ENCODE assay signal across 25 cellular contexts in genomic region chr11:125279680-125280079, GRCh38.
DNase-seq lines count a peak whose midpoint lies in the region; ATAC-seq, FAIRE-seq and TF ChIP-seq lines count a peak whose summit lies in the region.
"Had no signal": no experiment of that assay in that cellular context is flagged by ENCODE, and none has a peak within 500 bp of the region (broad histone marks: within the 10 kb centered on the region; RNA-seq: fewer than 3 reads in every experiment).

No MANE protein-coding gene starts in this region.

- H3K4me2 ChIP-seq in HepG2 (ENCODE audit: low read depth, low read length) (no peak overlapping the region), smooth muscle cell (no peak overlapping the region)

- FAIRE-seq in HepG2 (lab: Jason Lieb, UNC): no peak
- FAIRE-seq: A204.1, GM12892, GM18507 had no signal

- in situ Hi-C loops in HepG2 (cut with HindIII; ENCODE audit: extremely low pct_ligation_motif_present, low pct_unique_long_range_greater_than_20kb): no loop called here

- H3K27me3 ChIP-seq in HepG2 (ENCODE audit: control insufficient read depth in 1 of 2, insufficient read depth in 2 of 2, low read length in 2 of 2) (peaks cover 0 to 31% of the 10 kb centered on the region in 2 experiments; a peak in 2 of 5 replicates), right lobe of liver (no peaks in the 10 kb centered on the region), dorsolateral prefrontal cortex (no peaks in the 10 kb centered on the region), smooth muscle cell (ENCODE audit: low read depth) (no peaks in the 10 kb centered on the region)

- H4K20me1 ChIP-seq in HepG2 (ENCODE audit: insufficient read depth, low read length): no peaks in the 10 kb centered on the region
- H4K20me1 ChIP-seq in smooth muscle cell (ENCODE audit: low read depth): no peaks in the 10 kb centered on the region

- no peaks in the 10 kb centered on the region; the same call in 1 of the 2 replicates for H3K4me1 ChIP-seq in HepG2 (ENCODE audit: insufficient read depth, low read length)
- H3K4me1 ChIP-seq in right lobe of liver: peaks cover 0 to 9% (median 0%) of the 10 kb centered on the region in 4 donors
- peaks cover 17% of the 10 kb centered on the region for H3K4me1 ChIP-seq in smooth muscle cell (ENCODE audit: low read depth)
- H3K4me1 ChIP-seq: BE2C had no signal

- BruUV-seq in HepG2 (replicated peaks; lab: Mats Ljungman, UMichigan): no TSS peak

- H3K4me3 ChIP-seq in HepG2 (replicated peaks in 1 of 3; ENCODE audit: insufficient read depth in 1 of 3, low read depth in 2 of 3, low read length in 3 of 3): no peak overlapping the region
- no peak overlapping the region for H3K4me3 ChIP-seq in right lobe of liver
- no peak overlapping the region for H3K4me3 ChIP-seq in dorsolateral prefrontal cortex
- H3K4me3 ChIP-seq in smooth muscle cell: no peak overlapping the region

- DNase-seq in HepG2 (ENCODE audit: low spot score) (no peak), right lobe of liver (no peak), NCI-H69 (lab: John Stamatoyannopoulos, UW) (peak; percentile 14), dorsolateral prefrontal cortex (no peak), smooth muscle cell (lab: John Stamatoyannopoulos, UW; ENCODE audit: unreplicated experiment) (no peak)
- DNase-seq: ACHN; BE2C; C1 segment of cervical spinal cord; CD4-positive, CD25-positive, alpha-beta regulatory T cell; CD8-positive, alpha-beta memory T cell; COR-L47; DMS 273 treated with DMSO at 0.1 percent for 48 hours; DMS79; GDM1; GOT3; H7; HFFc6; IMR-90 had no signal

- intact Hi-C loops in HepG2 (cut with micrococcal nuclease; ENCODE audit: unreplicated experiment): no loop called here
- intact Hi-C loops in right lobe of liver (cut with DNase I): no loop called here
- intact Hi-C loops in dorsolateral prefrontal cortex (cut with DNase I): no loop called here

- H3K9me3 ChIP-seq in HepG2 (ENCODE audit: low read length) (no peaks in the 10 kb centered on the region), right lobe of liver (no peaks in the 10 kb centered on the region), smooth muscle cell (replicated peaks; ENCODE audit: low read depth) (no peaks in the 10 kb centered on the region)
- H3K9me3 ChIP-seq: BE2C had no signal

- TF ChIP-seq POLR2A in HepG2 (IDR thresholded peaks at IDR 0.05; ENCODE audit: insufficient read depth in 1 of 2, low read depth in 2 of 2, low read length in 2 of 2): no peak
- TF ChIP-seq POLR2A in right lobe of liver (IDR thresholded peaks at IDR 0.05): no peak

- H3K36me3 ChIP-seq in HepG2 (replicated peaks in 1 of 2; ENCODE audit: control insufficient read depth in 1 of 2, insufficient read depth in 2 of 2, low read length in 2 of 2) (no peaks in the 10 kb centered on the region), right lobe of liver (no peaks in the 10 kb centered on the region), smooth muscle cell (ENCODE audit: low read depth) (no peaks in the 10 kb centered on the region)
- H3K36me3 ChIP-seq: BE2C had no signal

- H3K79me2 ChIP-seq in HepG2 (ENCODE audit: insufficient read depth, low read length): no peaks in the 10 kb centered on the region
- H3K79me2 ChIP-seq in smooth muscle cell (ENCODE audit: low read depth): peaks cover 14% of the 10 kb centered on the region

- ATAC-seq in HepG2 (no peak), right lobe of liver (no peak), GM21423 (IDR thresholded peaks at IDR 0.05; ENCODE audit: unreplicated experiment) (no peak), GM18870 (IDR thresholded peaks at IDR 0.05; ENCODE audit: unreplicated experiment) (no peak)
- ATAC-seq: HCT116 had no signal

- H3K27ac ChIP-seq in HepG2 (ENCODE audit: extremely low read length, insufficient read depth, low read length) (no peak overlapping the region), right lobe of liver (no peak overlapping the region), dorsolateral prefrontal cortex (peak overlapping the region in 38 of 59 donors; percentile 5 to 82 (median 60)), smooth muscle cell (ENCODE audit: low read depth) (no peak overlapping the region)
- H3K27ac ChIP-seq: HL-60 had no signal

- TF ChIP-seq EP300 in HepG2 (IDR thresholded peaks at IDR 0.05; ENCODE audit: low read depth in 2 of 2, low read length in 2 of 2) (no peak), HepG2 (CRISPR knock-in tag; IDR thresholded peaks at IDR 0.05; ENCODE audit: borderline replicate concordance) (no peak)

- TF ChIP-seq CTCF in HepG2 (CRISPR knock-in tag; IDR thresholded peaks at IDR 0.05): no peak
- no peak for TF ChIP-seq CTCF in right lobe of liver (IDR thresholded peaks at IDR 0.05)
- TF ChIP-seq CTCF in dorsolateral prefrontal cortex (IDR thresholded peaks at IDR 0.05 in 54 of 56, conservative IDR thresholded peaks at IDR 0.05 in 2 of 56; ENCODE audit: low read depth in 1 of 56, partially characterized antibody in 56 of 56): no peak
- TF ChIP-seq CTCF in smooth muscle cell (IDR thresholded peaks at IDR 0.05; ENCODE audit: borderline replicate concordance, insufficient read depth, poor library complexity, severe bottlenecking): no peak

- POLR2A ChIA-PET in HepG2 (lab: Yijun Ruan, JAX): no interaction called here

- H3F3A ChIP-seq in smooth muscle cell (ENCODE audit: low read depth): peaks cover 9% of the 10 kb centered on the region

- CTCF ChIA-PET in HepG2 (lab: Yijun Ruan, JAX; ENCODE audit: low intra/inter-chr PET ratio, low total read pairs): no interaction called here

- 23% methylated on average over 2 of the region's 2 CpGs for WGBS in HepG2 (ENCODE audit: low lambda C conversion rate)
- WGBS in right lobe of liver (ENCODE audit: insufficient coverage, low coverage, low lambda C conversion rate, missing lambda C conversion rate): 74% methylated on average over 2 of the region's 2 CpGs
- 95% methylated on average over 2 of the region's 2 CpGs for WGBS in smooth muscle cell (ENCODE audit: low lambda C conversion rate)

- H3K9ac ChIP-seq in HepG2 (ENCODE audit: insufficient read depth, low read depth, low read length) (no peak overlapping the region), smooth muscle cell (ENCODE audit: low read depth) (no peak overlapping the region)

- H2AFZ ChIP-seq in HepG2 (ENCODE audit: low read length): no peak overlapping the region
- H2AFZ ChIP-seq in smooth muscle cell (ENCODE audit: low read depth): no peak overlapping the region

- TF ChIP-seq RAD21 in HepG2 (CRISPR knock-in tag; IDR thresholded peaks at IDR 0.05): no peak

TF ChIP-seq in HepG2, 621 proteins besides CTCF, POLR2A, EP300 and RAD21:
- peak; percentile 13; the same call in 1 of the 2 replicates for TF ChIP-seq RFX1 (IDR thresholded peaks at IDR 0.05)
- TF ChIP-seq ZBTB4 (CRISPR knock-in tag; IDR thresholded peaks at IDR 0.05; ENCODE audit: borderline replicate concordance): no peak

Comparison
In these comparisons a context has a peak if more than half of its experiments do, and no peak if none do; other contexts are left out.
1. H3K27ac ChIP-seq: peak in dorsolateral prefrontal cortex (38 of 59); none in HepG2 (single experiment), right lobe of liver (0 of 3) and smooth muscle cell (single experiment).